ENCODE assay signal across 8 cellular contexts in the genomic region with DNA sequence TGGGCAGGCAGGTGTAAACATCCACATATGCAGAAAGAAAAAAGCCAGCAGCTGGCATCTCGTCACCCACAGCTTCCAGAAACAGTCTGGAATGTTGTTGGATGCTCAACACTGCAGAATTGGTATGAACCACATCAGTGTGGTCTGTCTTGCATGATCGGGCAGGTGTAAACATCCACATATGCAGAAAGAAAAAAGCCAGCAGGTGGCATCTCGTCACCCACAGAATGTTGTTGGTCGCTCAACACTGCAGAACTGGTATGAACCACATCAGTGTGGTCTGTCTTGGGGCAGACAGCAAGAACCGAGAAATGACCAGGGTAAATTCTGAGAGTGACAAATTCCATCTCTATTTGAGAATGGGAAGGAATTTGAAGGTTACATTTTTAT.
DNase-seq lines count a peak whose midpoint lies in the region; ATAC-seq and TF ChIP-seq lines count a peak whose summit lies in the region.

No MANE protein-coding gene starts in this region.

- H3K27ac Mint-ChIP-seq in stimulated activated memory B cell treated with anti-CD40 and anti-IgM and Interleukin-4, amounts not matched to agents 10 μg/mL and 1 μg/mL and 100 μg/mL, for 72 hours = peak overlapping the region; percentile 95
- H3K27ac Mint-ChIP-seq in nephron progenitor cell = no peak overlapping the region

- ATAC-seq in GM21367 (IDR thresholded peaks at IDR 0.05; ENCODE audit: unreplicated experiment) (peak; percentile 95), HG03521 (IDR thresholded peaks at IDR 0.05; ENCODE audit: unreplicated experiment) (peak; percentile 80)
- peak; percentile 98 for ATAC-seq in stimulated activated memory B cell treated with anti-CD40 and anti-IgM and Interleukin-4, amounts not matched to agents 10 μg/mL and 1 μg/mL and 100 μg/mL, for 72 hours

- peaks cover 2% of the 10 kb centered on the region for H3K9me3 Mint-ChIP-seq in stimulated activated memory B cell treated with anti-CD40 and anti-IgM and Interleukin-4, amounts not matched to agents 10 μg/mL and 1 μg/mL and 100 μg/mL, for 72 hours
- no peaks in the 10 kb centered on the region for H3K9me3 Mint-ChIP-seq in nephron progenitor cell

- H3K27me3 Mint-ChIP-seq in stimulated activated memory B cell treated with anti-CD40 and anti-IgM and Interleukin-4, amounts not matched to agents 10 μg/mL and 1 μg/mL and 100 μg/mL, for 72 hours = no peaks in the 10 kb centered on the region
- peaks cover 3% of the 10 kb centered on the region for H3K27me3 Mint-ChIP-seq in nephron progenitor cell (ENCODE audit: low read depth, poor library complexity)

- H3K4me3 Mint-ChIP-seq in stimulated activated memory B cell treated with anti-CD40 and anti-IgM and Interleukin-4, amounts not matched to agents 10 μg/mL and 1 μg/mL and 100 μg/mL, for 72 hours = peak overlapping the region; percentile 6
- no peak overlapping the region for H3K4me3 Mint-ChIP-seq in nephron progenitor cell

- in situ Hi-C loops in GM13976 (cut with MboI; ENCODE audit: low sequenced_read_pairs, unreplicated experiment) = no loop called here

- DNase-seq in GM13976 (ENCODE audit: low spot score) (no peak), iPS-NIHi7 (ENCODE audit: extremely low spot score) (no peak), HCEC 1CT (no peak), nephron progenitor cell (no peak)
- DNase-seq in activated effector memory CD4-positive, alpha-beta T cell treated with anti-CD3 and anti-CD28 coated beads, Interleukin-2, amount 50 U/mL, for 16 hours = peak; percentile 69

- H3K4me1 Mint-ChIP-seq in stimulated activated memory B cell treated with anti-CD40 and anti-IgM and Interleukin-4, amounts not matched to agents 10 μg/mL and 1 μg/mL and 100 μg/mL, for 72 hours = peaks cover 62% of the 10 kb centered on the region
- peaks cover 5% of the 10 kb centered on the region for H3K4me1 Mint-ChIP-seq in nephron progenitor cell

- peaks cover 46% of the 10 kb centered on the region for H3K36me3 Mint-ChIP-seq in stimulated activated memory B cell treated with anti-CD40 and anti-IgM and Interleukin-4, amounts not matched to agents 10 μg/mL and 1 μg/mL and 100 μg/mL, for 72 hours
- H3K36me3 Mint-ChIP-seq in nephron progenitor cell (ENCODE audit: low read depth) = no peaks in the 10 kb centered on the region

- TF ChIP-seq CTCF in GM13976 (IDR thresholded peaks at IDR 0.05; ENCODE audit: borderline replicate concordance, control extremely low read depth, extremely low read depth, insufficient read depth, missing control alignments) (peak; percentile 1), nephron progenitor cell (IDR thresholded peaks at IDR 0.05) (no peak)
